ENCODE assay signal across 21 cellular contexts in genomic region chr11:40295466-40295865, GRCh38.
"Had no signal": no experiment of that assay in that cellular context is flagged by ENCODE, and none has a peak within 500 bp of the region (broad histone marks: within the 10 kb centered on the region; RNA-seq: fewer than 3 reads in every experiment).

No MANE protein-coding gene starts in this region.

- FAIRE-seq: HepG2, RCC 7860 had no signal

- DNase-seq: IMR-90, Karpas-422, KG1, MM.1S, NCI-H1092 treated with DMSO at 0.1 percent for 48 hours, NCI-H1436, NCI-H187, NCI-H2029, NCI-H2081 treated with DMSO at 0.1 percent for 48 hours, NCI-H2171, NCI-H226, NCI-H446, NCI-H510A, NCI-H524 treated with DMSO at 0.1 percent for 48 hours, NCI-H69, NCI-H774, Right ventricle myocardium superior, RPMI8226, SIG-M5 had no signal
